Comparison of ENCODE assay signal across 1 cellular context in the genomic region with DNA sequence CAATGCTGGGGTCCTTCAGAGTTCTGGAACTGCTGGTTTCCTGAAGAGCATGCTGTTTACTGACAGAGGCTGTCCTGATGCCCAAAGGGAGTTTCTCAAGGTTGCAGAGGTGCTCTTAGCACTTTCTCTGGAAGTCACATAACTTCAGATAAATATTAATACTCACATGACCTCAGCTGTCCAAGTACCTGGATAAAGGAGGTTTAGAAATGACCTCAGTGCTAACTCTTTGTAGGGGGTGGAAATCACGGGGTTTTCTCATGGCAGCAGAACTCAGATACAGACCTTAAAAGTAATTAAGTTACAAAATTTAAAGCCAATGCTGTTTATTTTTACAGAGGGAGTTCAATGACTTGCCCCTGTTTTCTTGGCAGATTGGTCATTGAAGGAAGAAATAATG.
TF ChIP-seq lines count a peak whose summit lies in the region.

No MANE protein-coding gene starts in this region.

TF ChIP-seq in HCT116, 20 proteins besides CTCF, POLR2A, EP300 and RAD21 (continued from another document):
- TF ChIP-seq, protein P1, sequence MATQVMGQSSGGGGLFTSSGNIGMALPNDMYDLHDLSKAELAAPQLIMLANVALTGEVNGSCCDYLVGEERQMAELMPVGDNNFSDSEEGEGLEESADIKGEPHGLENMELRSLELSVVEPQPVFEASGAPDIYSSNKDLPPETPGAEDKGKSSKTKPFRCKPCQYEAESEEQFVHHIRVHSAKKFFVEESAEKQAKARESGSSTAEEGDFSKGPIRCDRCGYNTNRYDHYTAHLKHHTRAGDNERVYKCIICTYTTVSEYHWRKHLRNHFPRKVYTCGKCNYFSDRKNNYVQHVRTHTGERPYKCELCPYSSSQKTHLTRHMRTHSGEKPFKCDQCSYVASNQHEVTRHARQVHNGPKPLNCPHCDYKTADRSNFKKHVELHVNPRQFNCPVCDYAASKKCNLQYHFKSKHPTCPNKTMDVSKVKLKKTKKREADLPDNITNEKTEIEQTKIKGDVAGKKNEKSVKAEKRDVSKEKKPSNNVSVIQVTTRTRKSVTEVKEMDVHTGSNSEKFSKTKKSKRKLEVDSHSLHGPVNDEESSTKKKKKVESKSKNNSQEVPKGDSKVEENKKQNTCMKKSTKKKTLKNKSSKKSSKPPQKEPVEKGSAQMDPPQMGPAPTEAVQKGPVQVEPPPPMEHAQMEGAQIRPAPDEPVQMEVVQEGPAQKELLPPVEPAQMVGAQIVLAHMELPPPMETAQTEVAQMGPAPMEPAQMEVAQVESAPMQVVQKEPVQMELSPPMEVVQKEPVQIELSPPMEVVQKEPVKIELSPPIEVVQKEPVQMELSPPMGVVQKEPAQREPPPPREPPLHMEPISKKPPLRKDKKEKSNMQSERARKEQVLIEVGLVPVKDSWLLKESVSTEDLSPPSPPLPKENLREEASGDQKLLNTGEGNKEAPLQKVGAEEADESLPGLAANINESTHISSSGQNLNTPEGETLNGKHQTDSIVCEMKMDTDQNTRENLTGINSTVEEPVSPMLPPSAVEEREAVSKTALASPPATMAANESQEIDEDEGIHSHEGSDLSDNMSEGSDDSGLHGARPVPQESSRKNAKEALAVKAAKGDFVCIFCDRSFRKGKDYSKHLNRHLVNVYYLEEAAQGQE (IDR thresholded peaks at IDR 0.05; ENCODE audit: low read depth), result no peak
- no peak for TF ChIP-seq EGR1 (IDR thresholded peaks at IDR 0.05; ENCODE audit: low read depth)
- no peak for TF ChIP-seq CEBPB (IDR thresholded peaks at IDR 0.05; ENCODE audit: low read depth)
- TF ChIP-seq, protein P2, sequence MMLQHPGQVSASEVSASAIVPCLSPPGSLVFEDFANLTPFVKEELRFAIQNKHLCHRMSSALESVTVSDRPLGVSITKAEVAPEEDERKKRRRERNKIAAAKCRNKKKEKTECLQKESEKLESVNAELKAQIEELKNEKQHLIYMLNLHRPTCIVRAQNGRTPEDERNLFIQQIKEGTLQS (IDR thresholded peaks at IDR 0.05), result no peak
- no peak for TF ChIP-seq EZH2 (IDR thresholded peaks at IDR 0.05)
- no peak for TF ChIP-seq POLR2AphosphoS5 (IDR thresholded peaks at IDR 0.05; ENCODE audit: low read depth, low read length)
- TF ChIP-seq ELF1 (IDR thresholded peaks at IDR 0.05; ENCODE audit: borderline replicate concordance, low read depth), result no peak
- TF ChIP-seq EZH2phosphoT487 (IDR thresholded peaks at IDR 0.05; ENCODE audit: borderline replicate concordance), result no peak
- no peak for TF ChIP-seq FOSL1 (IDR thresholded peaks at IDR 0.05; ENCODE audit: low read depth)
- no peak for TF ChIP-seq JUND (IDR thresholded peaks at IDR 0.05)
